In genomic region chr9:130694205-130694604, GRCh38 we compare ENCODE assay signal across 8 cellular contexts. TPM values are rescaled to one million over a fixed set of nuclear protein-coding genes. Genes with fewer than 3 reads are reported as not detected.
A peak's percentile ranks its signal among the peaks of the same experiment; 100 is the strongest.
DNase-seq lines count a peak whose midpoint lies in the region; ATAC-seq, FAIRE-seq and TF ChIP-seq lines count a peak whose summit lies in the region.

No MANE protein-coding gene starts in this region.

- no peak for TF ChIP-seq POLR2A in thyroid gland (IDR thresholded peaks at IDR 0.05)

- no peak for FAIRE-seq in kidney (lab: Jason Lieb, UNC)

- TF ChIP-seq CTCF in kidney (IDR thresholded peaks at IDR 0.05; ENCODE audit: borderline replicate concordance, extremely low read depth, insufficient read depth) (no peak), thyroid gland (IDR thresholded peaks at IDR 0.05) (no peak)

- H3K9me3 ChIP-seq in kidney (ENCODE audit: control insufficient read depth in 1 of 2, low read length in 2 of 2) (no peaks in the 10 kb centered on the region), thyroid gland (no peaks in the 10 kb centered on the region)

- H3K36me3 ChIP-seq in kidney (ENCODE audit: control insufficient read depth in 1 of 2, insufficient read depth in 2 of 2, low read length in 2 of 2) (peaks cover 8 to 19% of the 10 kb centered on the region in 2 donors), thyroid gland (peaks cover 13 to 15% of the 10 kb centered on the region in 2 donors)

- H3K4me1 ChIP-seq in kidney (ENCODE audit: control insufficient read depth in 1 of 2, insufficient read depth in 1 of 2, low read depth in 1 of 2, low read length in 2 of 2): peaks cover 4 to 10% of the 10 kb centered on the region in 2 donors
- H3K4me1 ChIP-seq in thyroid gland: peaks cover 15 to 26% of the 10 kb centered on the region in 2 donors

- no peak for DNase-seq in activated T-cell treated with anti-CD3 and anti-CD28 coated beads, Interleukin-2, amount 50 U/mL, for 72 hours
- DNase-seq in activated T-cell treated with anti-CD3 and anti-CD28 coated beads, Interleukin-2, amount 50 U/mL, for 1 hour: no peak
- DNase-seq in activated T-helper 1 cell treated with anti-CD3 and anti-CD28 coated beads, Interleukin-12 subunit alpha, Interleukin-12 subunit beta, Interleukin-2, Interleukin-4 antibody, amounts not matched to agents 30 ng/mL and 10 ng/mL and 1 ng/mL, durations not matched to agents 14 hours and 24 hours and 36 hours (ENCODE audit: low spot score): no peak
- no peak for DNase-seq in kidney
- DNase-seq in thyroid gland: no peak
- DNase-seq in dedifferentiated amniotic fluid mesenchymal stem cell (ENCODE audit: extremely low spot score): no peak
- no peak for DNase-seq in NK-92 (lab: John Stamatoyannopoulos, UW; ENCODE audit: unreplicated experiment)
- no peak for DNase-seq in NCI-H1436 (lab: John Stamatoyannopoulos, UW)

- peak overlapping the region; percentile 94 to 99 for H3K4me3 Mint-ChIP-seq in activated T-cell treated with anti-CD3 and anti-CD28 coated beads, Interleukin-2, amount 50 U/mL, for 72 hours
- H3K4me3 Mint-ChIP-seq in activated T-helper 1 cell treated with anti-CD3 and anti-CD28 coated beads, Interleukin-12 subunit alpha, Interleukin-12 subunit beta, Interleukin-2, Interleukin-4 antibody, amounts not matched to agents 30 ng/mL and 10 ng/mL and 1 ng/mL, durations not matched to agents 14 hours and 24 hours and 36 hours: peak overlapping the region; percentile 99

- H3K9me3 Mint-ChIP-seq in activated T-cell treated with anti-CD3 and anti-CD28 coated beads, Interleukin-2, amount 50 U/mL, for 72 hours: no peaks in the 10 kb centered on the region
- H3K9me3 Mint-ChIP-seq in activated T-helper 1 cell treated with anti-CD3 and anti-CD28 coated beads, Interleukin-12 subunit alpha, Interleukin-12 subunit beta, Interleukin-2, Interleukin-4 antibody, amounts not matched to agents 30 ng/mL and 10 ng/mL and 1 ng/mL, durations not matched to agents 14 hours and 24 hours and 36 hours: no peaks in the 10 kb centered on the region

- peak overlapping the region; percentile 50 to 95 for H3K9ac ChIP-seq in kidney (ENCODE audit: low read length in 2 of 2)

- H3K4me3 ChIP-seq in kidney (ENCODE audit: low read length in 2 of 2) (peak overlapping the region; percentile 91 to 98), thyroid gland (replicated peaks in 1 of 3) (peak overlapping the region; percentile 23 to 59 (median 51))

- no peaks in the 10 kb centered on the region for H3K27me3 ChIP-seq in thyroid gland

- H3K36me3 Mint-ChIP-seq in activated T-cell treated with anti-CD3 and anti-CD28 coated beads, Interleukin-2, amount 50 U/mL, for 72 hours (ENCODE audit: insufficient read depth in 2 of 2): peaks cover 19 to 28% of the 10 kb centered on the region in 2 donors
- peaks cover 35% of the 10 kb centered on the region for H3K36me3 Mint-ChIP-seq in activated T-helper 1 cell treated with anti-CD3 and anti-CD28 coated beads, Interleukin-12 subunit alpha, Interleukin-12 subunit beta, Interleukin-2, Interleukin-4 antibody, amounts not matched to agents 30 ng/mL and 10 ng/mL and 1 ng/mL, durations not matched to agents 14 hours and 24 hours and 36 hours (ENCODE audit: low read depth)

- H3K27me3 Mint-ChIP-seq in activated T-cell treated with anti-CD3 and anti-CD28 coated beads, Interleukin-2, amount 50 U/mL, for 72 hours (ENCODE audit: low read depth): no peaks in the 10 kb centered on the region
- peaks cover 3% of the 10 kb centered on the region for H3K27me3 Mint-ChIP-seq in activated T-helper 1 cell treated with anti-CD3 and anti-CD28 coated beads, Interleukin-12 subunit alpha, Interleukin-12 subunit beta, Interleukin-2, Interleukin-4 antibody, amounts not matched to agents 30 ng/mL and 10 ng/mL and 1 ng/mL, durations not matched to agents 14 hours and 24 hours and 36 hours (ENCODE audit: insufficient read depth)

- WGBS in thyroid gland, 2 donors: 2% methylated on average over 8 of the region's 8 CpGs

- intact Hi-C loops in activated T-helper 1 cell treated with anti-CD3 and anti-CD28 coated beads, Interleukin-12 subunit alpha, Interleukin-12 subunit beta, Interleukin-2, Interleukin-4 antibody, amounts not matched to agents 30 ng/mL and 10 ng/mL and 1 ng/mL, durations not matched to agents 14 hours and 24 hours and 36 hours (cut with micrococcal nuclease): loop anchor here (5.0 kb wide), 1 partner anchor 578 kb away; no protein-coding TSS in a partner anchor
- intact Hi-C loops in kidney (cut with DNase I) (no loop called here), thyroid gland (cut with DNase I) (no loop called here)

- no peak for ATAC-seq in activated T-cell treated with anti-CD3 and anti-CD28 coated beads, Interleukin-2, amount 50 U/mL, for 72 hours (replicated peaks in 1 of 2)

- H3K27ac ChIP-seq in kidney (ENCODE audit: low read depth in 2 of 2, low read length in 2 of 2) (no peak overlapping the region), thyroid gland (no peak overlapping the region)

- H3K4me1 Mint-ChIP-seq in activated T-cell treated with anti-CD3 and anti-CD28 coated beads, Interleukin-2, amount 50 U/mL, for 72 hours (ENCODE audit: low read depth): peaks cover 53% of the 10 kb centered on the region
- peaks cover 60% of the 10 kb centered on the region for H3K4me1 Mint-ChIP-seq in activated T-helper 1 cell treated with anti-CD3 and anti-CD28 coated beads, Interleukin-12 subunit alpha, Interleukin-12 subunit beta, Interleukin-2, Interleukin-4 antibody, amounts not matched to agents 30 ng/mL and 10 ng/mL and 1 ng/mL, durations not matched to agents 14 hours and 24 hours and 36 hours (ENCODE audit: low read depth)

- H3K27ac Mint-ChIP-seq in activated T-cell treated with anti-CD3 and anti-CD28 coated beads, Interleukin-2, amount 50 U/mL, for 72 hours: peak overlapping the region; percentile 94
- peak overlapping the region; percentile 97 for H3K27ac Mint-ChIP-seq in activated T-helper 1 cell treated with anti-CD3 and anti-CD28 coated beads, Interleukin-12 subunit alpha, Interleukin-12 subunit beta, Interleukin-2, Interleukin-4 antibody, amounts not matched to agents 30 ng/mL and 10 ng/mL and 1 ng/mL, durations not matched to agents 14 hours and 24 hours and 36 hours

RNA-seq across cellular contexts. Expression of gene EXOSC2, which starts 0.6 kb away (rescaled TPM):
- 10 to 100 TPM; 43.7 to 55.0 TPM for total RNA-seq in activated T-cell treated with anti-CD3 and anti-CD28 coated beads, Interleukin-2, amount 50 U/mL, for 72 hours
- 107 TPM in 2 replicates for total RNA-seq in activated T-helper 1 cell treated with anti-CD3 and anti-CD28 coated beads, Interleukin-12 subunit alpha, Interleukin-12 subunit beta, Interleukin-2, Interleukin-4 antibody, amounts not matched to agents 30 ng/mL and 10 ng/mL and 1 ng/mL, durations not matched to agents 14 hours and 24 hours and 36 hours
- 26.4 TPM for total RNA-seq in kidney
- polyA plus RNA-seq in kidney (ENCODE audit: insufficient read depth, low read depth, low replicate concordance): 13.0 TPM
- total RNA-seq in thyroid gland: 10 to 100 TPM; 19.2 to 21.6 (median 20.3) TPM

RNA-seq across cellular contexts. Expression of gene PRDM12, which starts 29.8 kb away (rescaled TPM):
- not detected for total RNA-seq in activated T-cell treated with anti-CD3 and anti-CD28 coated beads, Interleukin-2, amount 50 U/mL, for 72 hours
- 0.31 and 0.32 TPM in 2 replicates for total RNA-seq in activated T-helper 1 cell treated with anti-CD3 and anti-CD28 coated beads, Interleukin-12 subunit alpha, Interleukin-12 subunit beta, Interleukin-2, Interleukin-4 antibody, amounts not matched to agents 30 ng/mL and 10 ng/mL and 1 ng/mL, durations not matched to agents 14 hours and 24 hours and 36 hours
- not detected for total RNA-seq in kidney
- not detected for polyA plus RNA-seq in kidney (ENCODE audit: insufficient read depth, low read depth, low replicate concordance)
- total RNA-seq in thyroid gland: not detected
